In genomic region chr13:30616927-30617314, GRCh38 we compare ENCODE assay signal across 8 cellular contexts. TPM values are rescaled to one million over a fixed set of nuclear protein-coding genes. Genes with fewer than 3 reads are reported as not detected.
A peak's percentile ranks its signal among the peaks of the same experiment; 100 is the strongest.
DNase-seq lines count a peak whose midpoint lies in the region; ATAC-seq, FAIRE-seq and TF ChIP-seq lines count a peak whose summit lies in the region.

No MANE protein-coding gene starts in this region.

- peaks cover 67% of the 10 kb centered on the region for H3K79me2 ChIP-seq in Loucy (ENCODE audit: insufficient read depth, low read length)
- peaks cover 62% of the 10 kb centered on the region for H3K79me2 ChIP-seq in smooth muscle cell (ENCODE audit: low read depth)

- H3K9ac ChIP-seq in Loucy (ENCODE audit: low read depth, low read length, poor library complexity, severe bottlenecking) (peak overlapping the region; percentile 90), smooth muscle cell (ENCODE audit: low read depth) (peak overlapping the region; percentile 98)

- H3K4me2 ChIP-seq in Loucy (ENCODE audit: low read depth, low read length, poor library complexity, severe bottlenecking) = peak overlapping the region; percentile 94
- H3K4me2 ChIP-seq in smooth muscle cell = peak overlapping the region; percentile 85

- peak overlapping the region; percentile 78 for H3K4me3 ChIP-seq in Loucy (ENCODE audit: low read length, poor library complexity, severe bottlenecking)
- H3K4me3 ChIP-seq in RWPE2 (ENCODE audit: severe bottlenecking) = peak overlapping the region; percentile 56
- H3K4me3 ChIP-seq in bronchial epithelial cell (ENCODE audit: low read depth, low read length) = peak overlapping the region; percentile 91
- H3K4me3 ChIP-seq in smooth muscle cell = peak overlapping the region; percentile 79

- no peaks in the 10 kb centered on the region for H3K9me3 ChIP-seq in Loucy (ENCODE audit: insufficient read depth, low read depth, low read length)
- no peaks in the 10 kb centered on the region for H3K9me3 ChIP-seq in RWPE2 (ENCODE audit: severe bottlenecking)
- no peaks in the 10 kb centered on the region for H3K9me3 ChIP-seq in smooth muscle cell (replicated peaks; ENCODE audit: low read depth)

- H3F3A ChIP-seq in Loucy (ENCODE audit: low read depth) (no peaks in the 10 kb centered on the region), smooth muscle cell (ENCODE audit: low read depth) (no peaks in the 10 kb centered on the region)

- no peaks in the 10 kb centered on the region for H3K27me3 Mint-ChIP-seq in activated naive CD4-positive, alpha-beta T cell treated with anti-CD3 and anti-CD28 coated beads, Interleukin-2, amount 10 ng/mL, durations not matched to agents 7 days and 5 days

- H3K27me3 ChIP-seq in Loucy (ENCODE audit: insufficient read depth, low read length, poor library complexity, severe bottlenecking) (no peaks in the 10 kb centered on the region), RWPE2 (ENCODE audit: insufficient read depth, poor library complexity, severe bottlenecking) (no peaks in the 10 kb centered on the region), bronchial epithelial cell (ENCODE audit: control insufficient read depth, insufficient read depth, low read length) (no peaks in the 10 kb centered on the region), smooth muscle cell (ENCODE audit: low read depth) (no peaks in the 10 kb centered on the region)

- H3K4me1 Mint-ChIP-seq in activated naive CD4-positive, alpha-beta T cell treated with anti-CD3 and anti-CD28 coated beads, Interleukin-2, amount 10 ng/mL, durations not matched to agents 7 days and 5 days = peaks cover 20% of the 10 kb centered on the region

- H3K4me3 Mint-ChIP-seq in activated naive CD4-positive, alpha-beta T cell treated with anti-CD3 and anti-CD28 coated beads, Interleukin-2, amount 10 ng/mL, durations not matched to agents 7 days and 5 days = no peak overlapping the region

- ATAC-seq in RWPE2 (ENCODE audit: low read depth) = peak; percentile 25

- H3K36me3 ChIP-seq in Loucy (ENCODE audit: insufficient read depth, low read length) (no peaks in the 10 kb centered on the region), RWPE2 (ENCODE audit: low read depth) (peaks cover 12% of the 10 kb centered on the region), bronchial epithelial cell (ENCODE audit: control insufficient read depth, insufficient read depth, low read length) (no peaks in the 10 kb centered on the region), smooth muscle cell (ENCODE audit: low read depth) (no peaks in the 10 kb centered on the region)

- H4K20me1 ChIP-seq in Loucy (ENCODE audit: insufficient read depth, low read length, poor library complexity, severe bottlenecking) (peaks cover 40% of the 10 kb centered on the region), smooth muscle cell (ENCODE audit: low read depth) (peaks cover 22% of the 10 kb centered on the region)

- no peaks in the 10 kb centered on the region for H3K9me2 ChIP-seq in Loucy (replicated peaks; ENCODE audit: low read depth, low read length)

- TF ChIP-seq CTCF in Loucy (conservative IDR thresholded peaks at IDR 0.05; ENCODE audit: low read length) (peak; percentile 19; the same call in 1 of the 2 replicates), RWPE2 (IDR thresholded peaks at IDR 0.05; ENCODE audit: poor library complexity, severe bottlenecking) (no peak), bronchial epithelial cell (IDR thresholded peaks at IDR 0.05; ENCODE audit: insufficient read depth, low read length, severe bottlenecking) (no peak), smooth muscle cell (IDR thresholded peaks at IDR 0.05; ENCODE audit: borderline replicate concordance, insufficient read depth, poor library complexity, severe bottlenecking) (no peak)

- H2AFZ ChIP-seq in Loucy (ENCODE audit: low read length) = peak overlapping the region; percentile 48
- peak overlapping the region; percentile 50 for H2AFZ ChIP-seq in smooth muscle cell (ENCODE audit: low read depth)

- no peaks in the 10 kb centered on the region for H3K9me3 Mint-ChIP-seq in activated naive CD4-positive, alpha-beta T cell treated with anti-CD3 and anti-CD28 coated beads, Interleukin-2, amount 10 ng/mL, durations not matched to agents 7 days and 5 days

- DNase-seq in activated naive CD4-positive, alpha-beta T cell treated with anti-CD3 and anti-CD28 coated beads, Interleukin-2, amount 10 ng/mL, durations not matched to agents 7 days and 5 days = peak; percentile 70
- no peak for DNase-seq in activated naive CD4-positive, alpha-beta T cell treated with Interleukin-2 at 50 U/mL for 16 hours
- DNase-seq in HCEC 1CT (peak; percentile 92), RWPE2 (ENCODE audit: low spot score) (no peak), bronchial epithelial cell (ENCODE audit: low read depth) (peak; percentile 78), iPS-NIHi11 (ENCODE audit: low spot score) (peak; percentile 58), smooth muscle cell (lab: John Stamatoyannopoulos, UW; ENCODE audit: unreplicated experiment) (no peak)

- CTCF ChIA-PET in activated naive CD4-positive, alpha-beta T cell treated with anti-CD3 and anti-CD28 coated beads, Interleukin-2, amount 10 ng/mL, durations not matched to agents 7 days and 5 days (lab: Charles Lee) = no interaction called here

- WGBS in smooth muscle cell (ENCODE audit: low lambda C conversion rate) = under 1% methylated on average over 12 of the region's 12 CpGs

- H3K36me3 Mint-ChIP-seq in activated naive CD4-positive, alpha-beta T cell treated with anti-CD3 and anti-CD28 coated beads, Interleukin-2, amount 10 ng/mL, durations not matched to agents 7 days and 5 days = peaks cover 6% of the 10 kb centered on the region

- FAIRE-seq in bronchial epithelial cell (lab: Jason Lieb, UNC) = no peak

- H3K4me1 ChIP-seq in Loucy (ENCODE audit: insufficient read depth, low read length, poor library complexity, severe bottlenecking) (peaks cover 45% of the 10 kb centered on the region), RWPE2 (ENCODE audit: insufficient read depth, poor library complexity, severe bottlenecking) (peaks cover 10% of the 10 kb centered on the region), smooth muscle cell (ENCODE audit: low read depth) (peaks cover 33% of the 10 kb centered on the region)

- H3K27ac Mint-ChIP-seq in activated naive CD4-positive, alpha-beta T cell treated with anti-CD3 and anti-CD28 coated beads, Interleukin-2, amount 10 ng/mL, durations not matched to agents 7 days and 5 days = no peak overlapping the region

- peak overlapping the region; percentile 90 for H3K27ac ChIP-seq in RWPE2 (ENCODE audit: poor library complexity, severe bottlenecking)
- H3K27ac ChIP-seq in smooth muscle cell (ENCODE audit: low read depth) = peak overlapping the region; percentile 100

RNA-seq across cellular contexts. Expression of gene USPL1, which starts 0.8 kb away (rescaled TPM):
- total RNA-seq in bronchial epithelial cell (6.8 and 20.0 TPM in 2 replicates), smooth muscle cell (33.3 and 37.7 TPM in 2 replicates)
- polyA plus RNA-seq in smooth muscle cell = 11.6 and 12.3 TPM in 2 replicates

Comparison
In these comparisons a context has a peak if more than half of its experiments do, and no peak if none do; other contexts are left out.
1. DNase-seq: peak in activated naive CD4-positive, alpha-beta T cell treated with anti-CD3 and anti-CD28 coated beads, Interleukin-2, amount 10 ng/mL, durations not matched to agents 7 days and 5 days (single experiment), HCEC 1CT (single experiment), bronchial epithelial cell (single experiment) and iPS-NIHi11 (single experiment); none in activated naive CD4-positive, alpha-beta T cell treated with Interleukin-2 at 50 U/mL for 16 hours (single experiment), RWPE2 (single experiment) and smooth muscle cell (single experiment).
2. Peak in every context shown above with its lines, with median percentiles within 50 percentile points of each other: H3K4me3 ChIP-seq.